ENCODE assay signal across 24 cellular contexts in genomic region chr2:146997488-146997887, GRCh38.
"Had no signal": no experiment of that assay in that cellular context is flagged by ENCODE, and none has a peak within 500 bp of the region (broad histone marks: within the 10 kb centered on the region; RNA-seq: fewer than 3 reads in every experiment).

No MANE protein-coding gene starts in this region.

- H3K27me3 ChIP-seq: brain microvascular endothelial cell, dorsolateral prefrontal cortex, gastrocnemius medialis, hepatocyte, neutrophil, right lobe of liver, testis, transverse colon had no signal

- H2AFZ ChIP-seq: hepatocyte had no signal

- H3K4me3 ChIP-seq: coronary artery, dorsolateral prefrontal cortex, gastrocnemius medialis, hepatocyte, right lobe of liver, testis, transverse colon had no signal

- H3K79me2 ChIP-seq: hepatocyte had no signal

- H3K27ac ChIP-seq: brain microvascular endothelial cell, coronary artery, dorsolateral prefrontal cortex, gastrocnemius medialis, hepatocyte, neutrophil, right lobe of liver, testis, transverse colon had no signal

- H3K9me3 ChIP-seq: gastrocnemius medialis, neutrophil, right lobe of liver, testis, transverse colon had no signal

- H3K4me2 ChIP-seq: hepatocyte had no signal

- DNase-seq: activated CD4-positive, alpha-beta memory T cell treated with anti-CD3 and anti-CD28 coated beads for 36 hours; activated CD4-positive, alpha-beta T cell treated with anti-CD3 and anti-CD28 coated beads, Interleukin-2, amount 10 ng/mL, durations not matched to agents 24 days and 14 days; activated CD4-positive, CD25-positive, alpha-beta regulatory T cell treated with anti-CD3 and anti-CD28 coated beads, Interleukin-2, amount 50 U/mL, for 72 hours; activated CD8-positive, alpha-beta memory T cell treated with anti-CD3 and anti-CD28 coated beads, Interleukin-2, amount 50 U/mL, for 4 hours; activated gamma-delta T cell; activated naive CD4-positive, alpha-beta T cell treated with anti-CD3 and anti-CD28 coated beads, Interleukin-2, amount 10 ng/mL, durations not matched to agents 7 days and 5 days; activated naive CD8-positive, alpha-beta T cell treated with anti-CD3 and anti-CD28 coated beads, Interleukin-2, amount 10 ng/mL, durations not matched to agents 7 days and 5 days; activated T-cell treated with anti-CD3 and anti-CD28 coated beads, Interleukin-2, amount 50 U/mL, for 1 hour; brain microvascular endothelial cell; dorsolateral prefrontal cortex; effector memory CD4-positive, alpha-beta T cell; gastrocnemius medialis; left cardiac atrium; left ventricle myocardium superior; nephron progenitor cell; right lobe of liver; stimulated activated CD4-positive, alpha-beta T cell treated with anti-CD3 and anti-CD28 coated beads, Interleukin-12 subunit alpha, Interleukin-12 subunit beta, amount 100 ng/mL, for 4 hours; stimulated activated CD4-positive, alpha-beta T cell treated with anti-CD3 and anti-CD28 coated beads, Interleukin-4, amount 100 ng/mL, for 1 hour; stimulated activated naive CD8-positive, alpha-beta T cell treated with anti-CD3 and anti-CD28 coated beads, Interleukin-15, Interleukin-2, amounts not matched to agents 100 U/mL and 50 U/mL, for 24 hours; testis; transverse colon had no signal

- H3K4me1 ChIP-seq: gastrocnemius medialis, right lobe of liver, testis had no signal

- H3K36me3 ChIP-seq: brain microvascular endothelial cell, gastrocnemius medialis, neutrophil, right lobe of liver, transverse colon had no signal
